In genomic region chr10:46028584-46029570, GRCh38 we compare ENCODE assay signal across 8 cellular contexts. TPM values are rescaled to one million over a fixed set of nuclear protein-coding genes. Genes with fewer than 3 reads are reported as not detected.
DNase-seq lines count a peak whose midpoint lies in the region; ATAC-seq and TF ChIP-seq lines count a peak whose summit lies in the region.

No MANE protein-coding gene starts in this region.

- peak; percentile 38 for ATAC-seq in GM19043 (IDR thresholded peaks at IDR 0.05; ENCODE audit: low read depth, unreplicated experiment)
- peak; percentile 48 to 64 (median 52) for ATAC-seq in right lobe of liver
- no peak for ATAC-seq in HG03439 (IDR thresholded peaks at IDR 0.05; ENCODE audit: unreplicated experiment)

- DNase-seq in DMS153 (lab: John Stamatoyannopoulos, UW) (peak; percentile 13), RPMI8226 (peak; percentile 42), right lobe of liver (peak in 1 of 3 donors; percentile 60)
- DNase-seq in central memory CD4-positive, alpha-beta T cell, result peak; percentile 52

- peak; percentile 54 for TF ChIP-seq POLR2A in right lobe of liver (IDR thresholded peaks at IDR 0.05)

- no peaks in the 10 kb centered on the region for H3K9me3 ChIP-seq in HUES6 (ENCODE audit: control insufficient read depth, insufficient read depth, low read depth, low read length)
- H3K9me3 ChIP-seq in right lobe of liver, result no peaks in the 10 kb centered on the region
- H3K9me3 ChIP-seq in thymus (ENCODE audit: control insufficient read depth), result no peaks in the 10 kb centered on the region

- H3K4me1 ChIP-seq in HUES6 (ENCODE audit: control insufficient read depth, insufficient read depth, low read length) (peaks cover 17% of the 10 kb centered on the region), right lobe of liver (peaks cover 0 to 85% (median 31%) of the 10 kb centered on the region in 4 donors), thymus (ENCODE audit: control insufficient read depth, insufficient read depth, low read length) (peaks cover 23% of the 10 kb centered on the region)

- peak; percentile 71 to 86 (median 77) for TF ChIP-seq CTCF in right lobe of liver (IDR thresholded peaks at IDR 0.05)

- H3K4me3 ChIP-seq in HUES6 (ENCODE audit: low read depth, low read length) (peak overlapping the region; percentile 89), right lobe of liver (peak overlapping the region; percentile 77 to 93 (median 83)), thymus (ENCODE audit: low read length) (peak overlapping the region; percentile 80)

- intact Hi-C loops in right lobe of liver (cut with DNase I), result no loop called here

- H3K27ac ChIP-seq in HUES6 (ENCODE audit: low read depth, low read length) (no peak overlapping the region), right lobe of liver (peak overlapping the region; percentile 92 to 96 (median 95)), thymus (ENCODE audit: low read depth) (no peak overlapping the region)

- peak overlapping the region; percentile 94 for H3K9ac ChIP-seq in HUES6 (ENCODE audit: low read length)

- H3K36me3 ChIP-seq in HUES6 (ENCODE audit: control insufficient read depth, insufficient read depth, low read length) (no peaks in the 10 kb centered on the region), right lobe of liver (no peaks in the 10 kb centered on the region), thymus (ENCODE audit: control insufficient read depth, insufficient read depth) (no peaks in the 10 kb centered on the region)

- 6% methylated on average over 7 of the region's 7 CpGs for WGBS in right lobe of liver (ENCODE audit: insufficient coverage, low coverage, low lambda C conversion rate, missing lambda C conversion rate)
- WGBS in thymus, result 30% methylated on average over 7 of the region's 7 CpGs

- H3K27me3 ChIP-seq in HUES6 (ENCODE audit: control insufficient read depth, insufficient read depth, low read length), result no peaks in the 10 kb centered on the region
- H3K27me3 ChIP-seq in right lobe of liver, result no peaks in the 10 kb centered on the region
- H3K27me3 ChIP-seq in thymus (ENCODE audit: control insufficient read depth, insufficient read depth), result no peaks in the 10 kb centered on the region

RNA-seq across cellular contexts. Expression of gene NCOA4, which starts 1.5 kb away (rescaled TPM):
- total RNA-seq in right lobe of liver, result 100 to 1,000 TPM; 130 to 224 (median 201) TPM
- polyA plus RNA-seq in thymus, result 75.2 TPM

RNA-seq across cellular contexts. Expression of gene MSMB, which starts 17.2 kb away (rescaled TPM):
- under 1 TPM in 1 of 6 experiments, not detected in 5; 0.84 TPM for total RNA-seq in right lobe of liver
- polyA plus RNA-seq in thymus, result 8.6 TPM

RNA-seq across cellular contexts. Expression of gene TIMM23, which starts 56.6 kb away (rescaled TPM):
- 10 to 100 TPM; 22.2 to 65.7 (median 30.3) TPM for total RNA-seq in right lobe of liver
- polyA plus RNA-seq in thymus, result 64.1 TPM

Comparison
In these comparisons a context has a peak if more than half of its experiments do, and no peak if none do; other contexts are left out.
1. H3K27ac ChIP-seq: peak in right lobe of liver (3 of 3); none in HUES6 (single experiment) and thymus (single experiment).
2. Peak in every context shown above with its lines, with median percentiles within 50 percentile points of each other: H3K4me3 ChIP-seq.